31 cellular contexts compared by ENCODE assay signal in genomic region chr7:123669485-123669884, GRCh38. TPM values are rescaled to one million over a fixed set of nuclear protein-coding genes. Genes with fewer than 3 reads are reported as not detected.
"Had no signal": no experiment of that assay in that cellular context is flagged by ENCODE, and none has a peak within 500 bp of the region (broad histone marks: within the 10 kb centered on the region; RNA-seq: fewer than 3 reads in every experiment).

No MANE protein-coding gene starts in this region.

- DNase-seq: activated CD4-positive, alpha-beta memory T cell treated with anti-CD3 and anti-CD28 coated beads, Interleukin-2, amount 10 ng/mL, durations not matched to agents 7 days and 5 days; activated CD4-positive, alpha-beta T cell treated with anti-CD3 and anti-CD28 coated beads, Interleukin-2, amount 50 U/mL, for 1 hour; activated CD4-positive, CD25-positive, alpha-beta regulatory T cell; activated naive CD4-positive, alpha-beta T cell treated with anti-CD3 and anti-CD28 coated beads, Interleukin-2, amount 50 U/mL, for 16 hours; activated naive CD8-positive, alpha-beta T cell treated with anti-CD3 and anti-CD28 coated beads, Interleukin-2, amount 10 ng/mL, durations not matched to agents 7 days and 5 days; activated T-cell treated with anti-CD3 and anti-CD28 coated beads for 4 hours; activated T-cell treated with anti-CD3 and anti-CD28 coated beads, Interleukin-2, amount 50 U/mL, for 72 hours; adrenal gland; anterior cingulate cortex; caudate nucleus; MG63; MV-4-11; NCI-H1092 treated with DMSO at 0.1 percent for 48 hours; NCI-H1417 treated with DMSO at 0.1 percent for 48 hours; NCI-H1694; NCI-H2029; NCI-H510A treated with DMSO at 0.1 percent for 48 hours; NCI-H69; NK-92 treated with Interleukin-12 subunit alpha and Interleukin-12 subunit beta, amount 100 ng/mL, for 24 hours; OCI-M1; Right ventricle myocardium superior; RPMI8226; SJCRH30; SK-N-SH; T-helper 1 cell had no signal

- H3K9me3 ChIP-seq: adrenal gland, MG63, SJCRH30, SK-N-SH had no signal

- H3K4me3 ChIP-seq: adrenal gland, MG63, SJCRH30 had no signal

- H3K9me2 ChIP-seq: SK-N-SH had no signal

- H3K36me3 Mint-ChIP-seq: activated naive CD8-positive, alpha-beta T cell treated with anti-CD3 and anti-CD28 coated beads, Interleukin-2, amount 10 ng/mL, durations not matched to agents 7 days and 5 days had no signal

- H3K27me3 Mint-ChIP-seq: activated CD4-positive, alpha-beta memory T cell treated with anti-CD3 and anti-CD28 coated beads, Interleukin-2, amount 10 ng/mL, durations not matched to agents 7 days and 5 days had no signal

- H3K9me3 Mint-ChIP-seq: activated CD4-positive, alpha-beta memory T cell treated with anti-CD3 and anti-CD28 coated beads, Interleukin-2, amount 10 ng/mL, durations not matched to agents 7 days and 5 days; activated naive CD8-positive, alpha-beta T cell treated with anti-CD3 and anti-CD28 coated beads, Interleukin-2, amount 10 ng/mL, durations not matched to agents 7 days and 5 days; activated T-cell treated with anti-CD3 and anti-CD28 coated beads, Interleukin-2, amount 50 U/mL, for 72 hours; activated T-helper 2 cell treated with anti-CD3 and anti-CD28 coated beads, Interferon-gamma antibody, Interleukin-2, Interleukin-4, amounts not matched to agents 10 μg/mL and 5 μg/mL and 100 μg/mL, durations not matched to agents 14 hours and 24 hours and 36 hours had no signal

- H3K27ac ChIP-seq: adrenal gland, KMS-11, SJCRH30, VCaP had no signal

- H3K4me1 Mint-ChIP-seq: activated CD4-positive, alpha-beta memory T cell treated with anti-CD3 and anti-CD28 coated beads, Interleukin-2, amount 10 ng/mL, durations not matched to agents 7 days and 5 days; activated naive CD8-positive, alpha-beta T cell treated with anti-CD3 and anti-CD28 coated beads, Interleukin-2, amount 10 ng/mL, durations not matched to agents 7 days and 5 days had no signal

- H3K9ac ChIP-seq: KMS-11, SK-N-SH had no signal

- H3K36me3 ChIP-seq: adrenal gland, MG63, SJCRH30 had no signal

- H3K4me2 ChIP-seq: KMS-11, SK-N-SH had no signal

- ATAC-seq: activated T-cell treated with anti-CD3 and anti-CD28 coated beads, Interleukin-2, amount 50 U/mL, for 72 hours; Panc1 had no signal

- H3K27ac Mint-ChIP-seq: activated CD4-positive, alpha-beta memory T cell treated with anti-CD3 and anti-CD28 coated beads, Interleukin-2, amount 10 ng/mL, durations not matched to agents 7 days and 5 days; activated naive CD8-positive, alpha-beta T cell treated with anti-CD3 and anti-CD28 coated beads, Interleukin-2, amount 10 ng/mL, durations not matched to agents 7 days and 5 days; activated T-cell treated with anti-CD3 and anti-CD28 coated beads, Interleukin-2, amount 50 U/mL, for 72 hours; activated T-helper 2 cell treated with anti-CD3 and anti-CD28 coated beads, Interferon-gamma antibody, Interleukin-2, Interleukin-4, amounts not matched to agents 10 μg/mL and 5 μg/mL and 100 μg/mL, durations not matched to agents 14 hours and 24 hours and 36 hours had no signal

- H3K4me3 Mint-ChIP-seq: activated CD4-positive, alpha-beta memory T cell treated with anti-CD3 and anti-CD28 coated beads, Interleukin-2, amount 10 ng/mL, durations not matched to agents 7 days and 5 days; activated naive CD8-positive, alpha-beta T cell treated with anti-CD3 and anti-CD28 coated beads, Interleukin-2, amount 10 ng/mL, durations not matched to agents 7 days and 5 days; activated T-cell treated with anti-CD3 and anti-CD28 coated beads, Interleukin-2, amount 50 U/mL, for 72 hours had no signal

- H3K27me3 ChIP-seq: adrenal gland, MG63, SJCRH30 had no signal

RNA-seq across cellular contexts. Expression of gene LMOD2, which starts 13.8 kb away (rescaled TPM):
- total RNA-seq: activated CD4-positive, alpha-beta memory T cell treated with anti-CD3 and anti-CD28 coated beads, Interleukin-2, amount 10 ng/mL, durations not matched to agents 7 days and 5 days; activated CD8-positive, alpha-beta memory T cell treated with anti-CD3 and anti-CD28 coated beads for 36 hours; activated naive CD8-positive, alpha-beta T cell treated with anti-CD3 and anti-CD28 coated beads, Interleukin-2, amount 10 ng/mL, durations not matched to agents 7 days and 5 days; activated T-cell treated with anti-CD3 and anti-CD28 coated beads, Interleukin-2, amount 50 U/mL, for 72 hours; activated T-helper 2 cell treated with anti-CD3 and anti-CD28 coated beads, Interferon-gamma antibody, Interleukin-2, Interleukin-4, amounts not matched to agents 10 μg/mL and 5 μg/mL and 100 μg/mL, durations not matched to agents 14 hours and 24 hours and 36 hours; T-helper 2 cell treated with Interferon-gamma antibody and Interleukin-4, amounts not matched to agents 100 ng/mL and 5 ng/mL, for 36 hours had no signal
- polyA plus RNA-seq: SK-N-SH had no signal
